In the genomic region with DNA sequence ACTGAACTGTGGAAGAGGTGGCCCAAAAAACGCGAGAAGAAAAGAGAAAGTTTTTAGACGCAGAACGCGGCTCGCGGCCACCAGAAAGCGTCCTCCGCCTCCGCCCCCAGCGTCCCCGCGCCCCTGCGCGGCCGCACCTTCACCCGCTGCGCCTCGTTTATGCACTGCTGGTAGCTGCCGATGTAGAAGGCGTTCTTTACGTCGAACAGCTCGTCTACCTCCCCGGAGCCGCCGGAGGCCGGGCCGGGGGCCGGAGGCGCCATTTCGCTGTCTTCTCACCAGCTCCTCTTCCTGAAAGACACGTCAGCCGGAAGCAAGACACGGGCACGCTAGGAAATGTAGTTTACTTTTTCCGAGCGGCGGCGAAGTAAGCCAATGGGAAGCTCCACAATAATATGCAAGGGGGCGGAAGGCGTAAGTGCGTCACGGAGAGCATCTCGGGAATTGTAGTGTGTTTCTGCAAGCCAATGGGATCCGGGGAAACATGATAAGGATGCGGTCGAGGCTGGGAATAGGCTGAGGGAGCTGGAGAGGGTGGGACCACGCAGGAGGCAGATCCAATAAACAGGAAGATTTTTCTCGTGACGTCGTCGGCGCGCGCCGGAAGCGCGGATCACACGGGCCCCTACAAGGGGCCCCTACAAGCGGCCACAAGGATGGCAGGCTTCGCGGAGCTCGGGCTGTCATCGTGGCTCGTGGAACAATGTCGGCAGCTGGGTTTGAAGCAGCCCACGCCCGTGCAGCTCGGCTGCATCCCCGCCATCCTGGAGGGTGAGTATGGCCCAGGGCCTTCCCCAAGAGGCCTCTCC, we compare ENCODE assay signal across 1 cellular context.
TF ChIP-seq lines count a peak whose summit lies in the region.

A gene (minus strand): TSS at position 302 of the 809 bp plus-strand sequence. CDS start 39 bp downstream, at position 263.
A gene with protein sequence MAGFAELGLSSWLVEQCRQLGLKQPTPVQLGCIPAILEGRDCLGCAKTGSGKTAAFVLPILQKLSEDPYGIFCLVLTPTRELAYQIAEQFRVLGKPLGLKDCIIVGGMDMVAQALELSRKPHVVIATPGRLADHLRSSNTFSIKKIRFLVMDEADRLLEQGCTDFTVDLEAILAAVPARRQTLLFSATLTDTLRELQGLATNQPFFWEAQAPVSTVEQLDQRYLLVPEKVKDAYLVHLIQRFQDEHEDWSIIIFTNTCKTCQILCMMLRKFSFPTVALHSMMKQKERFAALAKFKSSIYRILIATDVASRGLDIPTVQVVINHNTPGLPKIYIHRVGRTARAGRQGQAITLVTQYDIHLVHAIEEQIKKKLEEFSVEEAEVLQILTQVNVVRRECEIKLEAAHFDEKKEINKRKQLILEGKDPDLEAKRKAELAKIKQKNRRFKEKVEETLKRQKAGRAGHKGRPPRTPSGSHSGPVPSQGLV (plus strand): TSS at position 630 of the 809 bp plus-strand sequence. CDS start 27 bp downstream, at position 657.

TF ChIP-seq in HCT116, 20 proteins besides CTCF, POLR2A, EP300 and RAD21 (continued from another document):
- no peak for TF ChIP-seq EZH2phosphoT487 (IDR thresholded peaks at IDR 0.05; ENCODE audit: borderline replicate concordance)
- TF ChIP-seq SIN3A (IDR thresholded peaks at IDR 0.05; ENCODE audit: low read depth): peak; percentile 86
- TF ChIP-seq TCF7L2 (IDR thresholded peaks at IDR 0.05; ENCODE audit: borderline replicate concordance, extremely low read depth, insufficient read depth, insufficient read length): peak; percentile 60
- TF ChIP-seq, protein P1, sequence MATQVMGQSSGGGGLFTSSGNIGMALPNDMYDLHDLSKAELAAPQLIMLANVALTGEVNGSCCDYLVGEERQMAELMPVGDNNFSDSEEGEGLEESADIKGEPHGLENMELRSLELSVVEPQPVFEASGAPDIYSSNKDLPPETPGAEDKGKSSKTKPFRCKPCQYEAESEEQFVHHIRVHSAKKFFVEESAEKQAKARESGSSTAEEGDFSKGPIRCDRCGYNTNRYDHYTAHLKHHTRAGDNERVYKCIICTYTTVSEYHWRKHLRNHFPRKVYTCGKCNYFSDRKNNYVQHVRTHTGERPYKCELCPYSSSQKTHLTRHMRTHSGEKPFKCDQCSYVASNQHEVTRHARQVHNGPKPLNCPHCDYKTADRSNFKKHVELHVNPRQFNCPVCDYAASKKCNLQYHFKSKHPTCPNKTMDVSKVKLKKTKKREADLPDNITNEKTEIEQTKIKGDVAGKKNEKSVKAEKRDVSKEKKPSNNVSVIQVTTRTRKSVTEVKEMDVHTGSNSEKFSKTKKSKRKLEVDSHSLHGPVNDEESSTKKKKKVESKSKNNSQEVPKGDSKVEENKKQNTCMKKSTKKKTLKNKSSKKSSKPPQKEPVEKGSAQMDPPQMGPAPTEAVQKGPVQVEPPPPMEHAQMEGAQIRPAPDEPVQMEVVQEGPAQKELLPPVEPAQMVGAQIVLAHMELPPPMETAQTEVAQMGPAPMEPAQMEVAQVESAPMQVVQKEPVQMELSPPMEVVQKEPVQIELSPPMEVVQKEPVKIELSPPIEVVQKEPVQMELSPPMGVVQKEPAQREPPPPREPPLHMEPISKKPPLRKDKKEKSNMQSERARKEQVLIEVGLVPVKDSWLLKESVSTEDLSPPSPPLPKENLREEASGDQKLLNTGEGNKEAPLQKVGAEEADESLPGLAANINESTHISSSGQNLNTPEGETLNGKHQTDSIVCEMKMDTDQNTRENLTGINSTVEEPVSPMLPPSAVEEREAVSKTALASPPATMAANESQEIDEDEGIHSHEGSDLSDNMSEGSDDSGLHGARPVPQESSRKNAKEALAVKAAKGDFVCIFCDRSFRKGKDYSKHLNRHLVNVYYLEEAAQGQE (IDR thresholded peaks at IDR 0.05; ENCODE audit: low read depth): no peak
- TF ChIP-seq SRF (IDR thresholded peaks at IDR 0.05; ENCODE audit: low read depth): peak; percentile 93
- peak; percentile 100 for TF ChIP-seq SP1 (IDR thresholded peaks at IDR 0.05; ENCODE audit: low read depth)
- peak; percentile 82 for TF ChIP-seq POLR2AphosphoS5 (IDR thresholded peaks at IDR 0.05; ENCODE audit: low read depth, low read length)
- TF ChIP-seq, protein P2, sequence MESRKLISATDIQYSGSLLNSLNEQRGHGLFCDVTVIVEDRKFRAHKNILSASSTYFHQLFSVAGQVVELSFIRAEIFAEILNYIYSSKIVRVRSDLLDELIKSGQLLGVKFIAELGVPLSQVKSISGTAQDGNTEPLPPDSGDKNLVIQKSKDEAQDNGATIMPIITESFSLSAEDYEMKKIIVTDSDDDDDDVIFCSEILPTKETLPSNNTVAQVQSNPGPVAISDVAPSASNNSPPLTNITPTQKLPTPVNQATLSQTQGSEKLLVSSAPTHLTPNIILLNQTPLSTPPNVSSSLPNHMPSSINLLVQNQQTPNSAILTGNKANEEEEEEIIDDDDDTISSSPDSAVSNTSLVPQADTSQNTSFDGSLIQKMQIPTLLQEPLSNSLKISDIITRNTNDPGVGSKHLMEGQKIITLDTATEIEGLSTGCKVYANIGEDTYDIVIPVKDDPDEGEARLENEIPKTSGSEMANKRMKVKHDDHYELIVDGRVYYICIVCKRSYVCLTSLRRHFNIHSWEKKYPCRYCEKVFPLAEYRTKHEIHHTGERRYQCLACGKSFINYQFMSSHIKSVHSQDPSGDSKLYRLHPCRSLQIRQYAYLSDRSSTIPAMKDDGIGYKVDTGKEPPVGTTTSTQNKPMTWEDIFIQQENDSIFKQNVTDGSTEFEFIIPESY (IDR thresholded peaks at IDR 0.05; ENCODE audit: extremely low read depth, insufficient replicate concordance, low read length): no peak
- TF ChIP-seq CBX3 (IDR thresholded peaks at IDR 0.05; ENCODE audit: low read depth): no peak
- TF ChIP-seq EZH2 (IDR thresholded peaks at IDR 0.05): no peak
